Comparison of ENCODE assay signal across 11 cellular contexts in genomic region chr20:62627901-62628612, GRCh38. TPM values are rescaled to one million over a fixed set of nuclear protein-coding genes. Genes with fewer than 3 reads are reported as not detected.
DNase-seq lines count a peak whose midpoint lies in the region; ATAC-seq and TF ChIP-seq lines count a peak whose summit lies in the region.
"Had no signal": no experiment of that assay in that cellular context is flagged by ENCODE, and none has a peak within 500 bp of the region (broad histone marks: within the 10 kb centered on the region; RNA-seq: fewer than 3 reads in every experiment).

No MANE protein-coding gene starts in this region.

- H3K9me3 ChIP-seq in adipocyte (ENCODE audit: control insufficient read depth, low read length) = no peaks in the 10 kb centered on the region

- H3K4me1 Mint-ChIP-seq in naive B cell = peaks cover 17 to 29% (median 18%) of the 10 kb centered on the region in 3 donors

- peaks cover 8 to 12% (median 10%) of the 10 kb centered on the region in 3 donors for H3K27me3 Mint-ChIP-seq in naive B cell

- H3K4me3 ChIP-seq in GM06990 (replicated peaks; ENCODE audit: low read depth, low read length) = no peak overlapping the region
- H3K4me3 ChIP-seq in adipocyte (ENCODE audit: low read length) = no peak overlapping the region

- H3K9ac ChIP-seq in adipocyte (ENCODE audit: low read length) = no peak overlapping the region

- H3K4me1 ChIP-seq in adipocyte (ENCODE audit: control insufficient read depth, insufficient read depth, low read length) = peaks cover 12% of the 10 kb centered on the region

- no peaks in the 10 kb centered on the region for H3K9me3 Mint-ChIP-seq in naive B cell

- H3K36me3 ChIP-seq in GM06990 (ENCODE audit: control insufficient read depth, insufficient read depth, low read length) (no peaks in the 10 kb centered on the region), adipocyte (ENCODE audit: control insufficient read depth, insufficient read depth, low read length, severe bottlenecking) (no peaks in the 10 kb centered on the region)

- peak; percentile 70 for DNase-seq in GM06990 (ENCODE audit: extremely low read depth, insufficient read length)
- peak; percentile 44 for DNase-seq in adipocyte (ENCODE audit: low read depth)
- peak; percentile 53 for DNase-seq in naive B cell
- no peak for DNase-seq in posterior vena cava (ENCODE audit: low spot score)
- DNase-seq in stimulated activated CD4-positive, alpha-beta T cell treated with anti-CD3 and anti-CD28 coated beads, Interleukin-2, amount 100 ng/mL, for 48 hours = no peak
- DNase-seq: activated CD8-positive, alpha-beta memory T cell treated with anti-CD3 and anti-CD28 coated beads, Interleukin-2, amount 50 U/mL, for 48 hours; NCI-H187 treated with DMSO at 0.1 percent for 48 hours; SIG-M5 had no signal

- TF ChIP-seq CTCF in GM06990 (IDR thresholded peaks at IDR 0.05; ENCODE audit: insufficient read depth, low read length, poor library complexity, severe bottlenecking) = no peak

- ATAC-seq in HG03378 (IDR thresholded peaks at IDR 0.05; ENCODE audit: unreplicated experiment) (peak; percentile 35), naive B cell (ENCODE audit: low read depth in 2 of 2) (peak; percentile 39 to 53), GM18870 (IDR thresholded peaks at IDR 0.05; ENCODE audit: unreplicated experiment) (no peak), HG02870 (IDR thresholded peaks at IDR 0.05; ENCODE audit: unreplicated experiment) (no peak)

- H3K27ac Mint-ChIP-seq in naive B cell = peak overlapping the region in 3 of 6 donors; percentile 86 to 91 (median 90)

- peak overlapping the region in 6 of 8 donors; percentile 2 to 84 (median 58) for H3K4me3 Mint-ChIP-seq in naive B cell

- intact Hi-C loops in posterior vena cava (cut with DNase I) = no loop called here

- H3K36me3 Mint-ChIP-seq in naive B cell = no peaks in the 10 kb centered on the region

- H3K27me3 ChIP-seq in GM06990 (replicated peaks; ENCODE audit: control insufficient read depth, insufficient read depth, low read length) (no peaks in the 10 kb centered on the region), adipocyte (replicated peaks; ENCODE audit: control insufficient read depth, insufficient read depth, low read length) (peaks cover 4% of the 10 kb centered on the region)

RNA-seq across cellular contexts. Expression of gene SLCO4A1, which starts 14.2 kb away (rescaled TPM):
- polyA plus RNA-seq in naive B cell (ENCODE audit: low read depth in 6 of 6) = 1 to 10 TPM in 3 of 6 donors, under 1 TPM in 3; 0.29 to 4.6 (median 0.91) TPM
- total RNA-seq in posterior vena cava = 10 to 100 TPM; 14.7 to 15.2 TPM

Comparison
In these comparisons a context has a peak if more than half of its experiments do, and no peak if none do; other contexts are left out.
1. DNase-seq: peak in GM06990 (single experiment), adipocyte (single experiment) and naive B cell (single experiment); none in posterior vena cava (single experiment) and stimulated activated CD4-positive, alpha-beta T cell treated with anti-CD3 and anti-CD28 coated beads, Interleukin-2, amount 100 ng/mL, for 48 hours (0 of 2).
2. ATAC-seq: peak in HG03378 (single experiment) and naive B cell (2 of 2); none in GM18870 (single experiment) and HG02870 (single experiment).